In the genomic region with DNA sequence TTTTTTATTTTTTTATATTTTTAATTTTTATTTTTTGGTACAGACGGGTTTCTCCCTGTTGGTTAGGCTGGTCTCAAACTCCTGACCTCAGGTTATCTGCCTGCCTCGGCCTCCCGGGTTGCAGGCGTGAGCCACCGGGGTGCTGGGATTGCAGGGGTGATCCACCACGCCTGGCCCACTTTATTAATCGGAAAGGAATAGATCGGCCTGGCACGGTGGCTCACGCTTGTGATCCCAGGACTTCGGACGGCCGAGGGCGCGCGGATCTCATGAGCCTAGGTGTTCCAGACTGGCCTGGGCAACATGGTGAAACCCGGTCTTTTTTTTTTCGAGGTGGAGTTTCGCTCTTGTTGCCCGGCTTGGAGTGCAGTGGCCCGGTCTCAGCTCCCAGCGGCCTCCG, we compare ENCODE assay signal across 6 cellular contexts.
"Had no signal": no experiment of that assay in that cellular context is flagged by ENCODE, and none has a peak within 500 bp of the region (broad histone marks: within the 10 kb centered on the region; RNA-seq: fewer than 3 reads in every experiment).

No MANE protein-coding gene starts in this region.

- DNase-seq: GM23248, GOT3, H7, H9, HCEC 1CT, HFFc6 had no signal
